10 cellular contexts compared by ENCODE assay signal in the genomic region with DNA sequence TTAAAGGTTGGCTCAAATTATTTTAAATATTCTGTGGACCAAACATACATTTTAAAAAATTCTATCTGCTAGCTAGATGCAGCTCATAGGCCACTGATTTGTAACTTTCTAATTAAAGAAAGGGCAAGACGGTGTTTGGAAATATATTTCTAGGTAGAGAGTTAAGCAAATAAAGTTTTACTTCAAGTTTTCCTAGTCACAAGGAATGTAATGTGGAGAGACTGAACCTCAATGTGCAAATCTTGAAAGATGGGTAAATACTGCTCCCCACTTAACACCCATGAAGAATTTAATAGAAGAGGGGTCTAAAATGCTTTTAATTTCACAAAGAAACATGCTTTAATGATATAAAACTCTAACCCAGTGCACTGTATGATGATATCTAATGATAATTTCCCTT.
"Had no signal": no experiment of that assay in that cellular context is flagged by ENCODE, and none has a peak within 500 bp of the region (broad histone marks: within the 10 kb centered on the region; RNA-seq: fewer than 3 reads in every experiment).

No MANE protein-coding gene starts in this region.

- DNase-seq: GM23248, GOT3, H7, HFFc6, IMR-90 had no signal

- ATAC-seq: HCT116, HepG2, K562 had no signal

- H3K36me3 ChIP-seq: HAP-1 had no signal

- H3K9me3 ChIP-seq: HAP-1 had no signal

- H3K4me3 ChIP-seq: GM23248, HAP-1, K562 had no signal

- H3K27ac ChIP-seq: GM23248, HL-60 had no signal
